8 cellular contexts compared by ENCODE assay signal in genomic region chr5:150458819-150459557, GRCh38. TPM values are rescaled to one million over a fixed set of nuclear protein-coding genes. Genes with fewer than 3 reads are reported as not detected.
A peak's percentile ranks its signal among the peaks of the same experiment; 100 is the strongest.
DNase-seq lines count a peak whose midpoint lies in the region; ATAC-seq and TF ChIP-seq lines count a peak whose summit lies in the region.

No MANE protein-coding gene starts in this region.

- H3K9me3 Mint-ChIP-seq in CD8-positive, alpha-beta T cell = no peaks in the 10 kb centered on the region

- peaks cover 20% of the 10 kb centered on the region for H3K4me1 ChIP-seq in CD8-positive, alpha-beta T cell (ENCODE audit: insufficient read depth, low read length)
- 0 out of 2 replicates have a peak, but pooled peaks cover 10% of the 10 kb centered on the region for H3K4me1 ChIP-seq in PC-9 (replicated peaks; ENCODE audit: insufficient read depth)
- H3K4me1 ChIP-seq in testis = peaks cover 21% of the 10 kb centered on the region

- H3F3A ChIP-seq in PC-9 (ENCODE audit: insufficient read depth, low read depth) = peaks cover 11% of the 10 kb centered on the region; the same call in 1 of the 2 replicates

- TF ChIP-seq POLR2A in testis (IDR thresholded peaks at IDR 0.05) = no peak

- POLR2A ChIA-PET in CD8-positive, alpha-beta T cell (lab: Charles Lee) = interaction anchor here (0.6 to 1.0 kb wide), 2 partner anchors 9 to 986 kb away, joined by 3 to 4 read pairs; partner anchors contain the start of gene RPS14
- POLR2A ChIA-PET in PC-9 (lab: Charles Lee; ENCODE audit: unreplicated experiment) = interaction anchor here (0.6 to 0.9 kb wide), 2 partner anchors 19 to 59 kb away, joined by 3 to 4 read pairs; no protein-coding TSS in a partner anchor

- TF ChIP-seq CTCF in CD8-positive, alpha-beta T cell (IDR thresholded peaks at IDR 0.05) = peak; percentile 68
- peak; percentile 80 for TF ChIP-seq CTCF in PC-9 (conservative IDR thresholded peaks at IDR 0.05)
- peak; percentile 65 for TF ChIP-seq CTCF in fibroblast of mammary gland (conservative IDR thresholded peaks at IDR 0.05; ENCODE audit: control insufficient read depth, insufficient read depth, low read depth, low read length)
- TF ChIP-seq CTCF in testis (IDR thresholded peaks at IDR 0.05) = peak; percentile 69 to 92 (median 83)

- H3K36me3 Mint-ChIP-seq in CD8-positive, alpha-beta T cell = no peaks in the 10 kb centered on the region

- H3K27me3 ChIP-seq in CD8-positive, alpha-beta T cell (ENCODE audit: insufficient read depth, low read length) = no peaks in the 10 kb centered on the region
- H3K27me3 ChIP-seq in PC-9 (ENCODE audit: insufficient read depth, low read depth) (no peaks in the 10 kb centered on the region), testis (no peaks in the 10 kb centered on the region)

- BruUV-seq in PC-9 (replicated peaks; lab: Mats Ljungman, UMichigan) = no TSS peak

- no peaks in the 10 kb centered on the region for H3K27me3 Mint-ChIP-seq in CD8-positive, alpha-beta T cell (ENCODE audit: low read depth)

- peak overlapping the region; percentile 31 for H3K27ac ChIP-seq in CD8-positive, alpha-beta T cell (ENCODE audit: low read depth, low read length)
- H3K27ac ChIP-seq in PC-9 (no peak overlapping the region), testis (peak overlapping the region in 1 of 2 donors; percentile 25)

- peak; percentile 93 for ATAC-seq in CD8-positive, alpha-beta T cell
- peak; percentile 70 for ATAC-seq in GM19397 (IDR thresholded peaks at IDR 0.05; ENCODE audit: unreplicated experiment)
- peak; percentile 68 for ATAC-seq in HG03571 (IDR thresholded peaks at IDR 0.05; ENCODE audit: unreplicated experiment)

- no peaks in the 10 kb centered on the region for H3K79me2 ChIP-seq in PC-9 (ENCODE audit: low read depth)

- peak; percentile 73 to 93 (median 84) for DNase-seq in CD8-positive, alpha-beta T cell
- peak in 1 of 2 experiments; percentile 90 for DNase-seq in PC-9
- DNase-seq in activated T-helper 1 cell treated with Interleukin-2 at 50 U/mL for 16 hours (ENCODE audit: low read depth) = peak; percentile 82
- peak; percentile 45 for DNase-seq in fibroblast of mammary gland (ENCODE audit: low read depth)
- DNase-seq in occipital lobe (lab: John Stamatoyannopoulos, UW) = peak; percentile 41
- DNase-seq in testis = peak; percentile 87

- H3K4me3 ChIP-seq in CD8-positive, alpha-beta T cell (ENCODE audit: low read depth, low read length) = no peak overlapping the region
- H3K4me3 ChIP-seq in PC-9 = no peak overlapping the region
- peak overlapping the region; percentile 26 for H3K4me3 ChIP-seq in fibroblast of mammary gland (ENCODE audit: control insufficient read depth, low read depth, low read length)
- peak overlapping the region in 1 of 2 donors; percentile 1 for H3K4me3 ChIP-seq in testis

- H3K4me1 Mint-ChIP-seq in CD8-positive, alpha-beta T cell (ENCODE audit: low read depth) = peaks cover 37% of the 10 kb centered on the region

- no peaks in the 10 kb centered on the region for H3K9me3 ChIP-seq in CD8-positive, alpha-beta T cell (ENCODE audit: low read length)
- H3K9me3 ChIP-seq in PC-9 (ENCODE audit: insufficient read depth, low read depth) = no peaks in the 10 kb centered on the region
- H3K9me3 ChIP-seq in testis = no peaks in the 10 kb centered on the region

- no peaks in the 10 kb centered on the region for H3K36me3 ChIP-seq in CD8-positive, alpha-beta T cell (ENCODE audit: insufficient read depth, low read length)
- H3K36me3 ChIP-seq in PC-9 (ENCODE audit: low read depth) (no peaks in the 10 kb centered on the region), testis (ENCODE audit: low read depth, missing control alignments) (no peaks in the 10 kb centered on the region)

- intact Hi-C loops in CD8-positive, alpha-beta T cell (cut with DNase I, micrococcal nuclease) = loop anchor here (1.0 to 5.0 kb wide), 16 partner anchors 9 to 793 kb away; partner anchors contain the start of genes GM2A (in 1 of the 2), IRGM (in 1 of the 2) and RBM22 (in 1 of the 2)
- intact Hi-C loops in PC-9 (cut with micrococcal nuclease; ENCODE audit: unreplicated experiment) (loop anchor here (1.0 to 10.0 kb wide), 6 partner anchors 15 to 346 kb away; no protein-coding TSS in a partner anchor), testis (cut with DNase I; ENCODE audit: low total_unique reads) (no loop called here)

- no peaks in the 10 kb centered on the region for H3K9me2 ChIP-seq in PC-9 (ENCODE audit: insufficient read depth)

- H3K27ac Mint-ChIP-seq in CD8-positive, alpha-beta T cell = peak overlapping the region; percentile 67

- H3K4me2 ChIP-seq in PC-9 = peak overlapping the region; percentile 65

- H3K4me3 Mint-ChIP-seq in CD8-positive, alpha-beta T cell = peak overlapping the region; percentile 51

- CTCF ChIA-PET in CD8-positive, alpha-beta T cell (lab: Charles Lee) = interaction anchor here (0.6 to 3.4 kb wide), 19 partner anchors 8 to 656 kb away, joined by 3 to 20 read pairs (median 4); partner anchors contain the start of genes IRGM, RPS14 and SMIM3
- CTCF ChIA-PET in PC-9 (lab: Charles Lee) = interaction anchor here (0.6 to 1.5 kb wide), 12 partner anchors 15 to 1131 kb away, joined by 3 to 11 read pairs (median 4); partner anchors contain the start of gene IRGM

- WGBS in testis, 2 donors = 9 to 10% methylated on average over 32 to 36 of the region's 36 CpGs

- H4K20me1 ChIP-seq in PC-9 (ENCODE audit: insufficient read depth) = no peaks in the 10 kb centered on the region

- no peak overlapping the region for H2AFZ ChIP-seq in PC-9

RNA-seq across cellular contexts. Expression of gene RPS14, which starts 9.4 kb away (rescaled TPM):
- 1,000 to 10,000 TPM; 5,604 to 5,613 TPM for total RNA-seq in CD8-positive, alpha-beta T cell
- total RNA-seq in PC-9 (2021) (2,907 and 3,838 TPM in 2 replicates), occipital lobe (2,126 TPM), testis (1,000 to 10,000 TPM in 1 of 2 donors, 100 to 1,000 TPM in 1; 781 to 1,273 TPM)
- polyA plus RNA-seq in testis (ENCODE audit: insufficient read depth, low read depth, low replicate concordance) = 1,234 TPM

RNA-seq across cellular contexts. Expression of gene CD74, which starts 46.3 kb away (rescaled TPM):
- total RNA-seq in CD8-positive, alpha-beta T cell = 100 to 1,000 TPM; 401 to 411 TPM
- total RNA-seq in PC-9 (2021) (41.1 and 52.0 TPM in 2 replicates), occipital lobe (4.1 TPM), testis (100 to 1,000 TPM; 137 to 223 TPM)
- polyA plus RNA-seq in testis (ENCODE audit: insufficient read depth, low read depth, low replicate concordance) = 1,318 TPM

RNA-seq across cellular contexts. Expression of gene NDST1, which starts 48.9 kb away (rescaled TPM):
- under 1 TPM; 0.11 to 0.22 TPM for total RNA-seq in CD8-positive, alpha-beta T cell
- total RNA-seq in PC-9 (2021) (94.3 and 100.0 TPM in 2 replicates), occipital lobe (23.1 TPM), testis (100 to 1,000 TPM; 167 to 174 TPM)
- 55.0 TPM for polyA plus RNA-seq in testis (ENCODE audit: insufficient read depth, low read depth, low replicate concordance)

Comparison
In these comparisons a context has a peak if more than half of its experiments do, and no peak if none do; other contexts are left out.
1. RNA of gene NDST1, which starts 48.9 kb away (total RNA-seq): 167 to 174 TPM in testis, 94.3 to 100.0 TPM in PC-9 and 23.1 TPM in occipital lobe (single experiment); 0.11 to 0.22 TPM in CD8-positive, alpha-beta T cell; every median in the first group is over 10 times any median in the second.
2. Peak in every context shown above with its lines, with median percentiles within 50 percentile points of each other: ATAC-seq and CTCF ChIP-seq.